Comparison of ENCODE assay signal across 13 cellular contexts in genomic region chr6:5994999-5995698, GRCh38. TPM values are rescaled to one million over a fixed set of nuclear protein-coding genes. Genes with fewer than 3 reads are reported as not detected.
DNase-seq lines count a peak whose midpoint lies in the region; ATAC-seq and TF ChIP-seq lines count a peak whose summit lies in the region.
"Had no signal": no experiment of that assay in that cellular context is flagged by ENCODE, and none has a peak within 500 bp of the region (broad histone marks: within the 10 kb centered on the region; RNA-seq: fewer than 3 reads in every experiment).

No MANE protein-coding gene starts in this region.

- TF ChIP-seq POLR2A in gastroesophageal sphincter (IDR thresholded peaks at IDR 0.05): no peak

- no peak for DNase-seq in T-helper 2 cell treated with Interferon-gamma antibody and Interleukin-4, amounts not matched to agents 5 μg/mL and 100 μg/mL, for 36 hours (ENCODE audit: low spot score)
- DNase-seq in T-helper 2 cell: no peak
- no peak for DNase-seq in WTC11 (ENCODE audit: low spot score)
- no peak for DNase-seq in trophoblast cell
- no peak for DNase-seq in Kasumi-1 (lab: John Stamatoyannopoulos, UW)
- DNase-seq: 8988T, NCI-H1105, NCI-H446, transverse colon had no signal

- no peaks in the 10 kb centered on the region for H3K79me2 ChIP-seq in trophoblast cell (ENCODE audit: control insufficient read depth, insufficient read depth, low read length, poor library complexity)

- H3K4me1 ChIP-seq in gastroesophageal sphincter: peaks cover 0 to 57% (median 27%) of the 10 kb centered on the region in 3 donors
- H3K4me1 ChIP-seq in trophoblast cell (ENCODE audit: control insufficient read depth in 1 of 2, insufficient read depth in 2 of 2, low read length in 2 of 2): peaks cover 3 to 12% of the 10 kb centered on the region in 2 experiments

- H4K91ac ChIP-seq in trophoblast cell (ENCODE audit: low read depth, low read length): no peak overlapping the region

- no peak overlapping the region for H2BK5ac ChIP-seq in trophoblast cell (ENCODE audit: low read depth, low read length, poor library complexity)

- CTCF ChIA-PET in WTC11 (lab: Charles Lee): interaction anchor here (0.9 to 4.0 kb wide), 14 partner anchors 8 to 573 kb away, joined by 3 to 21 read pairs (median 4); partner anchors contain the start of gene NRN1

- peak overlapping the region; percentile 92 for H3K4me3 Mint-ChIP-seq in T-helper 2 cell treated with Interferon-gamma antibody and Interleukin-4, amounts not matched to agents 5 μg/mL and 100 μg/mL, for 36 hours
- peak overlapping the region; percentile 82 for H3K4me3 Mint-ChIP-seq in WTC11

- TF ChIP-seq EP300 in gastroesophageal sphincter (IDR thresholded peaks at IDR 0.05): no peak

- H2BK12ac ChIP-seq in trophoblast cell (ENCODE audit: low read length): no peak overlapping the region

- POLR2A ChIA-PET in WTC11 (lab: Charles Lee): interaction anchor here (1.1 kb wide), 1 partner anchor 12 kb away, joined by 4 read pairs; the partner anchor contains the start of gene NRN1

- H3K9me3 ChIP-seq in gastroesophageal sphincter (peaks cover 0 to 11% (median 0%) of the 10 kb centered on the region in 3 donors), trophoblast cell (ENCODE audit: insufficient read depth, low read depth, low read length) (peaks cover 12% of the 10 kb centered on the region)
- H3K9me3 ChIP-seq: breast epithelium, transverse colon had no signal

- H4K8ac ChIP-seq in trophoblast cell (ENCODE audit: low read depth, low read length): no peak overlapping the region

- H2AK5ac ChIP-seq in trophoblast cell (ENCODE audit: low read length): no peak overlapping the region

- peaks cover 34% of the 10 kb centered on the region for H3K4me1 Mint-ChIP-seq in T-helper 2 cell treated with Interferon-gamma antibody and Interleukin-4, amounts not matched to agents 5 μg/mL and 100 μg/mL, for 36 hours (ENCODE audit: low read depth)
- H3K4me1 Mint-ChIP-seq in WTC11: peaks cover 66% of the 10 kb centered on the region

- H3K36me3 ChIP-seq in gastroesophageal sphincter (no peaks in the 10 kb centered on the region), trophoblast cell (ENCODE audit: control insufficient read depth in 1 of 2, insufficient read depth in 2 of 2, low read length in 2 of 2) (no peaks in the 10 kb centered on the region)
- H3K36me3 ChIP-seq: breast epithelium, transverse colon had no signal

- H3K27me3 Mint-ChIP-seq in T-helper 2 cell treated with Interferon-gamma antibody and Interleukin-4, amounts not matched to agents 5 μg/mL and 100 μg/mL, for 36 hours (ENCODE audit: low read depth): peaks cover 88% of the 10 kb centered on the region
- peaks cover 100% of the 10 kb centered on the region for H3K27me3 Mint-ChIP-seq in WTC11 (ENCODE audit: low read depth)

- no peak overlapping the region for H3K4ac ChIP-seq in trophoblast cell (ENCODE audit: low read depth, low read length)

- ATAC-seq in WTC11: no peak
- ATAC-seq in gastroesophageal sphincter: no peak
- no peak for ATAC-seq in GM19467 (IDR thresholded peaks at IDR 0.05; ENCODE audit: unreplicated experiment)
- ATAC-seq in HG03108 (IDR thresholded peaks at IDR 0.05; ENCODE audit: unreplicated experiment): no peak

- H3K9me3 Mint-ChIP-seq in T-helper 2 cell treated with Interferon-gamma antibody and Interleukin-4, amounts not matched to agents 5 μg/mL and 100 μg/mL, for 36 hours: peaks cover 7% of the 10 kb centered on the region
- H3K9me3 Mint-ChIP-seq in WTC11: no peaks in the 10 kb centered on the region

- H2BK120ac ChIP-seq in trophoblast cell (ENCODE audit: insufficient read depth, low read length, poor library complexity): no peak overlapping the region

- no peak overlapping the region for H3K4me2 ChIP-seq in trophoblast cell (ENCODE audit: low read length)

- H3K14ac ChIP-seq in trophoblast cell (ENCODE audit: low read length): no peak overlapping the region

- H3K36me3 Mint-ChIP-seq in T-helper 2 cell treated with Interferon-gamma antibody and Interleukin-4, amounts not matched to agents 5 μg/mL and 100 μg/mL, for 36 hours (ENCODE audit: low read depth): peaks cover 7% of the 10 kb centered on the region
- no peaks in the 10 kb centered on the region for H3K36me3 Mint-ChIP-seq in WTC11

- H3K79me1 ChIP-seq in trophoblast cell (ENCODE audit: low read length): no peaks in the 10 kb centered on the region

- H2AFZ ChIP-seq in trophoblast cell (ENCODE audit: insufficient read depth, low read length, poor library complexity): no peak overlapping the region

- no peak overlapping the region for H3K4me3 ChIP-seq in gastroesophageal sphincter
- peak overlapping the region; percentile 18 for H3K4me3 ChIP-seq in trophoblast cell (ENCODE audit: low read depth, low read length)

- 12 to 13% methylated on average over 3 to 22 of the region's 27 CpGs for WGBS in gastroesophageal sphincter (ENCODE audit: low coverage in 1 of 2), 2 donors
- no CpG with 5 or more reads among the region's 27 CpGs for WGBS in trophoblast cell (ENCODE audit: extremely low coverage, insufficient coverage, insufficient read length)

- no peak overlapping the region for H3K18ac ChIP-seq in trophoblast cell (ENCODE audit: low read length)

- peak overlapping the region; percentile 67 for H3K27ac Mint-ChIP-seq in T-helper 2 cell treated with Interferon-gamma antibody and Interleukin-4, amounts not matched to agents 5 μg/mL and 100 μg/mL, for 36 hours
- no peak overlapping the region for H3K27ac Mint-ChIP-seq in WTC11

- TF ChIP-seq CTCF in WTC11 (IDR thresholded peaks at IDR 0.05): no peak
- TF ChIP-seq CTCF in gastroesophageal sphincter (IDR thresholded peaks at IDR 0.05): no peak

- peak overlapping the region; percentile 54 for H3K23ac ChIP-seq in trophoblast cell (ENCODE audit: low read length)

- no peak overlapping the region for H4K12ac ChIP-seq in trophoblast cell (ENCODE audit: low read depth, low read length)

- H3K27me3 ChIP-seq in gastroesophageal sphincter (peaks cover 90% of the 10 kb centered on the region), trophoblast cell (ENCODE audit: insufficient read depth, low read length) (peaks cover 71% of the 10 kb centered on the region)

- H3K27ac ChIP-seq in gastroesophageal sphincter (peak overlapping the region in 3 of 4 donors; percentile 45 to 75 (median 71)), trophoblast cell (ENCODE audit: low read depth, low read length) (no peak overlapping the region)
- H3K27ac ChIP-seq: transverse colon had no signal

- H3K9ac ChIP-seq in trophoblast cell (ENCODE audit: low read length): no peak overlapping the region

TF ChIP-seq in WTC11, 78 proteins besides CTCF, POLR2A, EP300 and RAD21:
- TF ChIP-seq CBFB (CRISPR knock-in tag; IDR thresholded peaks at IDR 0.05; ENCODE audit: low read depth): no peak
- no peak for TF ChIP-seq OVOL2 (CRISPR knock-in tag; IDR thresholded peaks at IDR 0.05; ENCODE audit: borderline replicate concordance)
- TF ChIP-seq SOX15 (CRISPR knock-in tag; IDR thresholded peaks at IDR 0.05): no peak
TF ChIP-seq in WTC11: peak in this region for 0.

RNA-seq across cellular contexts. Expression of gene NRN1, which starts 11.6 kb away (rescaled TPM):
- total RNA-seq in WTC11 (2021) (0.21 to 0.66 TPM (median 0.50 TPM) in 3 replicates), gastroesophageal sphincter (10 to 100 TPM in 3 of 4 donors, 1 to 10 TPM in 1; 5.6 to 22.7 (median 15.1) TPM)
- 0.04 and 0.05 TPM in 2 replicates for polyA plus RNA-seq in trophoblast cell (2013)
